In the genomic region with DNA sequence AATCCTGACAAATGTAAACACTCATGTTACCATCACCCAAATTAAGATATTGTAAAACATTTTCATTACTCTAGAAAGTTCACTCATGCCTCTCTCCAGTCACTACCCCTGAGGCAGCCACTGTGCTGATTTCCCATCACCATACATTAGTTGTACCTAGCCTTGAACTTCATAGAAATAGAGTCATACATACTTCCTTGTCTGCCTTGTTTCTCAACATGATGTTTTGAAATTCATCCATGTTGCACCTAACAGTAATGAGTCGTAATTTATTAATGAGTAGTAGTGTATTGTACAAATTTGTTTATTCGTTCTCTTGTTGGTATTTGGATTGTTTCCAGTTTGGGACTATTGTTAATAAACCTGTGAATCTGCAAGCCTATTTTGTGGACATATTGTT, we compare ENCODE assay signal across 19 cellular contexts.
"Had no signal": no experiment of that assay in that cellular context is flagged by ENCODE, and none has a peak within 500 bp of the region (broad histone marks: within the 10 kb centered on the region; RNA-seq: fewer than 3 reads in every experiment).

No MANE protein-coding gene starts in this region.

- DNase-seq: effector memory CD8-positive, alpha-beta T cell; foreskin keratinocyte; immature natural killer cell; left lung; lower lobe of right lung; naive B cell; posterior cingulate gyrus; sigmoid colon; stimulated activated CD4-positive, alpha-beta T cell treated with anti-CD3 and anti-CD28 coated beads, Interleukin-12 subunit alpha, Interleukin-12 subunit beta, amount 100 ng/mL, for 4 hours; stimulated activated naive CD4-positive, alpha-beta T cell; stomach; substantia nigra; transverse colon had no signal

- H3K27me3 Mint-ChIP-seq: effector memory CD8-positive, alpha-beta T cell; memory B cell; naive B cell had no signal

- H3K9me3 Mint-ChIP-seq: effector memory CD8-positive, alpha-beta T cell; memory B cell; nephron had no signal

- H3K4me3 ChIP-seq: coronary artery, left lung, lower lobe of right lung, right atrium auricular region, sigmoid colon, skin epidermis, stomach, thoracic aorta, transverse colon had no signal

- ATAC-seq: effector memory CD8-positive, alpha-beta T cell; foreskin keratinocyte; left lung; lower lobe of right lung had no signal

- H3K4me1 ChIP-seq: foreskin keratinocyte, left lung, lower lobe of right lung, right atrium auricular region, sigmoid colon, stomach, transverse colon had no signal

- H3K4me1 Mint-ChIP-seq: memory B cell, naive B cell, nephron had no signal

- H3K27ac ChIP-seq: coronary artery, foreskin keratinocyte, left lung, lower lobe of right lung, right atrium auricular region, sigmoid colon, skin epidermis, stomach, thoracic aorta, transverse colon had no signal

- H3K4me3 Mint-ChIP-seq: effector memory CD8-positive, alpha-beta T cell; immature natural killer cell; memory B cell; nephron had no signal

- H3K27ac Mint-ChIP-seq: effector memory CD8-positive, alpha-beta T cell; memory B cell; nephron had no signal

- H3K9me3 ChIP-seq: right atrium auricular region, sigmoid colon, stomach, thoracic aorta, transverse colon had no signal
